Comparison of ENCODE assay signal across 8 cellular contexts in genomic region chr16:55072976-55073375, GRCh38.
"Had no signal": no experiment of that assay in that cellular context is flagged by ENCODE, and none has a peak within 500 bp of the region (broad histone marks: within the 10 kb centered on the region; RNA-seq: fewer than 3 reads in every experiment).

No MANE protein-coding gene starts in this region.

- DNase-seq: GDM1, GF-D8 had no signal

- FAIRE-seq: G401.6, GM12878, GM12891, GM12892, GM18507, GM19239 had no signal

- H3K4me3 ChIP-seq: GM12878 had no signal

- ATAC-seq: GM12878 had no signal
